In the genomic region with DNA sequence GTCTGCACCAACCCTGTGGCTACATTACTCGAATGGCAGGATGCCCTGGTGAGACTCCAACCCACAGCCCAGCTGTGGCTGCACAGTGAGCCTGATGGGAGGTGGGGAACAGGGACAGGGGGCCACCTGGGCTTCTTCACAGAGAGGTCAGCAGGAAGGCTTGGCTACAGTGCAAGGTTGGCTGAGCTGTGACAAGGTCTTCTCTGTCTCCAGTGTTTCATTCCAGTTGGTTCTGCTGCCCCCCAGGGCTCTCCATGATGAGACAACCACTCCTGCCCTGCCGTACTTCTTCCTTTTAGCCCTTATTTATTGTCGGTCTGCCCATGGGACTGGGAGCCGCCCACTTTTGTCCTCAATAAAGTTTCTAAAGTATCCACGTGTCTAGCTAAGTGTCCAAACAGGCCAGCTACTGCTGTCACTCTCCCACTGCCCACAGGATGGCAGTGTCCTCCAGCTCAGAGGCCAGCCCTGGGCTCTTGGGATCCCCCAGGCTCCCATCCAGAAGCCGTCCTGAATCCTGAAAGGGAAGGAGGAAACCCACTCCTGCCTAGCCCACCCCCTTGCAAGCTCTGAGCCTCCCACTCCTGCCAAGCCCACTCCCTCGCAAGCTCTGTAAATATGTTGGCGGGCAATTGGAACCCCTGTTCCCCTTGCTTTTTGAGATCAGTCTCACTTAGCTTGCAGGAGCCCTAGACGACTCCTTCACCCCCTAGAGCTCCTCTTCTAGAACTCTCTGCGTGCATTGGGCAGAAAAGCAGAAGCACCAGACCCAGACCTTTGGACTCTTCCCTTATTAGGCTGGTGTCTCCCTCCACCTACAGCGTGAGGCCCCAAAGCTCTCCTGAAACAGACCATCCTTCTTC, we compare ENCODE assay signal across 8 cellular contexts. TPM values are rescaled to one million over a fixed set of nuclear protein-coding genes. Genes with fewer than 3 reads are reported as not detected.
DNase-seq lines count a peak whose midpoint lies in the region; ATAC-seq, FAIRE-seq and TF ChIP-seq lines count a peak whose summit lies in the region.

No MANE protein-coding gene starts in this region.

- ATAC-seq in GM19035 (IDR thresholded peaks at IDR 0.05; ENCODE audit: unreplicated experiment): no peak

- peak; percentile 40 for FAIRE-seq in bronchial epithelial cell (lab: Jason Lieb, UNC)

- no peak overlapping the region for H3K4me3 ChIP-seq in bronchial epithelial cell (ENCODE audit: low read depth, low read length)

- peaks cover 5% of the 10 kb centered on the region for H3K36me3 ChIP-seq in bronchial epithelial cell (ENCODE audit: control insufficient read depth, insufficient read depth, low read length)

- DNase-seq in activated effector memory CD4-positive, alpha-beta T cell treated with anti-CD3 and anti-CD28 coated beads, Interleukin-2, amount 50 U/mL, for 16 hours: peak; percentile 64
- no peak for DNase-seq in activated effector memory CD4-positive, alpha-beta T cell treated with Interleukin-2 at 50 U/mL for 16 hours
- DNase-seq in NCI-H510A treated with DMSO at 0.1 percent for 48 hours (lab: John Stamatoyannopoulos, UW) (peak; percentile 41), bronchial epithelial cell (ENCODE audit: low read depth) (peak; percentile 58), kidney tubule cell (ENCODE audit: low spot score) (peak; percentile 69), stromal cell of bone marrow (ENCODE audit: low read depth) (peak; percentile 51), T-helper 1 cell (no peak)

- peaks cover 15% of the 10 kb centered on the region for H3K27me3 ChIP-seq in bronchial epithelial cell (ENCODE audit: control insufficient read depth, insufficient read depth, low read length)

- TF ChIP-seq CTCF in bronchial epithelial cell (IDR thresholded peaks at IDR 0.05; ENCODE audit: insufficient read depth, low read length, severe bottlenecking): peak; percentile 84

RNA-seq across cellular contexts. Expression of gene C1QL4, which starts 5.4 kb away (rescaled TPM):
- total RNA-seq in bronchial epithelial cell: 0.13 TPM in 1 of 2 replicates, not detected in the other

RNA-seq across cellular contexts. Expression of gene TROAP, which starts 8.5 kb away (rescaled TPM):
- total RNA-seq in bronchial epithelial cell: 2.6 and 5.2 TPM in 2 replicates

RNA-seq across cellular contexts. Expression of gene DNAJC22, which starts 15.1 kb away (rescaled TPM):
- total RNA-seq in bronchial epithelial cell: 0.13 and 0.26 TPM in 2 replicates

RNA-seq across cellular contexts. Expression of gene SPATS2, which starts 35.7 kb away (rescaled TPM):
- total RNA-seq in bronchial epithelial cell: 21.3 and 33.4 TPM in 2 replicates

RNA-seq across cellular contexts. Expression of gene PRPH, which starts 36.6 kb away (rescaled TPM):
- 0.26 and 0.51 TPM in 2 replicates for total RNA-seq in bronchial epithelial cell

Comparison
In these comparisons a context has a peak if more than half of its experiments do, and no peak if none do; other contexts are left out.
1. DNase-seq: peak in activated effector memory CD4-positive, alpha-beta T cell treated with anti-CD3 and anti-CD28 coated beads, Interleukin-2, amount 50 U/mL, for 16 hours (single experiment), NCI-H510A treated with DMSO at 0.1 percent for 48 hours (single experiment), bronchial epithelial cell (single experiment), kidney tubule cell (single experiment) and stromal cell of bone marrow (single experiment); none in activated effector memory CD4-positive, alpha-beta T cell treated with Interleukin-2 at 50 U/mL for 16 hours (single experiment) and T-helper 1 cell (0 of 5).